ENCODE assay signal across 1 cellular context in the genomic region with DNA sequence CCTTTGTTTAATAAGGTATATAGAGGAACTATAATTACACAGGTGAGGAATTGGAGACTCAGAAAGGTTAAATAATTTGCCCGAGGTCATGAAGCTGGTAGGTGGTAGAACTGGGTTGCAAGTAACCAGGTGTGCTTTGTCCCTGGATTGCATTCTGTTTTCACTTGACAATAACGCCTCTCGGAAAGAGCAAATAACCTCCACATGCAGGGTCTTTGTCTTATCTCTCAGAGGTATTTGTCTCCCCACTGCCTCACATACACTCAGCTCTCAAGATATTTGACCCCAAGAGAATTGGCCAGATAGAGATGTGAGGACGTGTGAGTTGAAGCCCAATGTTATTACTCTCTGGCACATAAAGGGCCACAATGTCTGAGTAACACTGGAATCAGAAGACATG.
TF ChIP-seq lines count a peak whose summit lies in the region.

No MANE protein-coding gene starts in this region.

TF ChIP-seq in WTC11, 78 proteins besides CTCF, POLR2A, EP300 and RAD21 (continued from another document):
- no peak for TF ChIP-seq FOXJ3 (CRISPR knock-in tag; IDR thresholded peaks at IDR 0.05; ENCODE audit: borderline replicate concordance)
- TF ChIP-seq, protein P1, sequence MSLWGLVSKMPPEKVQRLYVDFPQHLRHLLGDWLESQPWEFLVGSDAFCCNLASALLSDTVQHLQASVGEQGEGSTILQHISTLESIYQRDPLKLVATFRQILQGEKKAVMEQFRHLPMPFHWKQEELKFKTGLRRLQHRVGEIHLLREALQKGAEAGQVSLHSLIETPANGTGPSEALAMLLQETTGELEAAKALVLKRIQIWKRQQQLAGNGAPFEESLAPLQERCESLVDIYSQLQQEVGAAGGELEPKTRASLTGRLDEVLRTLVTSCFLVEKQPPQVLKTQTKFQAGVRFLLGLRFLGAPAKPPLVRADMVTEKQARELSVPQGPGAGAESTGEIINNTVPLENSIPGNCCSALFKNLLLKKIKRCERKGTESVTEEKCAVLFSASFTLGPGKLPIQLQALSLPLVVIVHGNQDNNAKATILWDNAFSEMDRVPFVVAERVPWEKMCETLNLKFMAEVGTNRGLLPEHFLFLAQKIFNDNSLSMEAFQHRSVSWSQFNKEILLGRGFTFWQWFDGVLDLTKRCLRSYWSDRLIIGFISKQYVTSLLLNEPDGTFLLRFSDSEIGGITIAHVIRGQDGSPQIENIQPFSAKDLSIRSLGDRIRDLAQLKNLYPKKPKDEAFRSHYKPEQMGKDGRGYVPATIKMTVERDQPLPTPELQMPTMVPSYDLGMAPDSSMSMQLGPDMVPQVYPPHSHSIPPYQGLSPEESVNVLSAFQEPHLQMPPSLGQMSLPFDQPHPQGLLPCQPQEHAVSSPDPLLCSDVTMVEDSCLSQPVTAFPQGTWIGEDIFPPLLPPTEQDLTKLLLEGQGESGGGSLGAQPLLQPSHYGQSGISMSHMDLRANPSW (CRISPR knock-in tag; conservative IDR thresholded peaks at IDR 0.05; ENCODE audit: low read depth): no peak
- TF ChIP-seq, protein P2, sequence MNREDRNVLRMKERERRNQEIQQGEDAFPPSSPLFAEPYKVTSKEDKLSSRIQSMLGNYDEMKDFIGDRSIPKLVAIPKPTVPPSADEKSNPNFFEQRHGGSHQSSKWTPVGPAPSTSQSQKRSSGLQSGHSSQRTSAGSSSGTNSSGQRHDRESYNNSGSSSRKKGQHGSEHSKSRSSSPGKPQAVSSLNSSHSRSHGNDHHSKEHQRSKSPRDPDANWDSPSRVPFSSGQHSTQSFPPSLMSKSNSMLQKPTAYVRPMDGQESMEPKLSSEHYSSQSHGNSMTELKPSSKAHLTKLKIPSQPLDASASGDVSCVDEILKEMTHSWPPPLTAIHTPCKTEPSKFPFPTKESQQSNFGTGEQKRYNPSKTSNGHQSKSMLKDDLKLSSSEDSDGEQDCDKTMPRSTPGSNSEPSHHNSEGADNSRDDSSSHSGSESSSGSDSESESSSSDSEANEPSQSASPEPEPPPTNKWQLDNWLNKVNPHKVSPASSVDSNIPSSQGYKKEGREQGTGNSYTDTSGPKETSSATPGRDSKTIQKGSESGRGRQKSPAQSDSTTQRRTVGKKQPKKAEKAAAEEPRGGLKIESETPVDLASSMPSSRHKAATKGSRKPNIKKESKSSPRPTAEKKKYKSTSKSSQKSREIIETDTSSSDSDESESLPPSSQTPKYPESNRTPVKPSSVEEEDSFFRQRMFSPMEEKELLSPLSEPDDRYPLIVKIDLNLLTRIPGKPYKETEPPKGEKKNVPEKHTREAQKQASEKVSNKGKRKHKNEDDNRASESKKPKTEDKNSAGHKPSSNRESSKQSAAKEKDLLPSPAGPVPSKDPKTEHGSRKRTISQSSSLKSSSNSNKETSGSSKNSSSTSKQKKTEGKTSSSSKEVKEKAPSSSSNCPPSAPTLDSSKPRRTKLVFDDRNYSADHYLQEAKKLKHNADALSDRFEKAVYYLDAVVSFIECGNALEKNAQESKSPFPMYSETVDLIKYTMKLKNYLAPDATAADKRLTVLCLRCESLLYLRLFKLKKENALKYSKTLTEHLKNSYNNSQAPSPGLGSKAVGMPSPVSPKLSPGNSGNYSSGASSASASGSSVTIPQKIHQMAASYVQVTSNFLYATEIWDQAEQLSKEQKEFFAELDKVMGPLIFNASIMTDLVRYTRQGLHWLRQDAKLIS (CRISPR knock-in tag; IDR thresholded peaks at IDR 0.05; ENCODE audit: borderline replicate concordance): no peak
- TF ChIP-seq, protein P3, sequence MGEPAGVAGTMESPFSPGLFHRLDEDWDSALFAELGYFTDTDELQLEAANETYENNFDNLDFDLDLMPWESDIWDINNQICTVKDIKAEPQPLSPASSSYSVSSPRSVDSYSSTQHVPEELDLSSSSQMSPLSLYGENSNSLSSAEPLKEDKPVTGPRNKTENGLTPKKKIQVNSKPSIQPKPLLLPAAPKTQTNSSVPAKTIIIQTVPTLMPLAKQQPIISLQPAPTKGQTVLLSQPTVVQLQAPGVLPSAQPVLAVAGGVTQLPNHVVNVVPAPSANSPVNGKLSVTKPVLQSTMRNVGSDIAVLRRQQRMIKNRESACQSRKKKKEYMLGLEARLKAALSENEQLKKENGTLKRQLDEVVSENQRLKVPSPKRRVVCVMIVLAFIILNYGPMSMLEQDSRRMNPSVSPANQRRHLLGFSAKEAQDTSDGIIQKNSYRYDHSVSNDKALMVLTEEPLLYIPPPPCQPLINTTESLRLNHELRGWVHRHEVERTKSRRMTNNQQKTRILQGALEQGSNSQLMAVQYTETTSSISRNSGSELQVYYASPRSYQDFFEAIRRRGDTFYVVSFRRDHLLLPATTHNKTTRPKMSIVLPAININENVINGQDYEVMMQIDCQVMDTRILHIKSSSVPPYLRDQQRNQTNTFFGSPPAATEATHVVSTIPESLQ (CRISPR knock-in tag; IDR thresholded peaks at IDR 0.05): no peak
